Comparison of ENCODE assay signal across 8 cellular contexts in the genomic region with DNA sequence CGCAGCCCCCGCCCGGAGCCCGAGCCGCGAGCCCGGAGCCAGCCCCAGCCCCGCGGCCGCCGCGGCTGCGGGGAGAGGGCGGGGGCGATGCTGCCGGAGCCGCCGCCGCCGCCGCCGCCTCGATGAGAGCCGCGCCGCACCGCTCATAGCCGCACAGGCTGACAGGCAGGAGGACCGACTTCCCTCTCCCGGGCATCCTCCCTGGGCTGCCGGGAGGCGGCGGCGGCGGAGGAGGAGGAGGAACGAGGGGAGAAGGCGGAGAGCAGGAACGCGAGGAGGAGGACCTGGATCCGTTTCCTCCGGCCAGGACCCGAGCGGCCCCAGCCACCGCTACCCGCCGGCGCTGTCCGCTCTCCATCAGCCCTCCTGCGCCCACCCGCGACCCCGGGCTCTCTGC. TPM values are rescaled to one million over a fixed set of nuclear protein-coding genes. Genes with fewer than 3 reads are reported as not detected.
DNase-seq lines count a peak whose midpoint lies in the region; ATAC-seq and TF ChIP-seq lines count a peak whose summit lies in the region.

No MANE protein-coding gene starts in this region.

- H3K27ac Mint-ChIP-seq in activated T-cell treated with anti-CD3 and anti-CD28 coated beads, Interleukin-2, amount 50 U/mL, for 24 hours = no peak overlapping the region
- H3K27ac Mint-ChIP-seq in HFFc6 = no peak overlapping the region

- H3K4me1 ChIP-seq in body of pancreas = peaks cover 24% of the 10 kb centered on the region

- H3K9me3 ChIP-seq in body of pancreas = no peaks in the 10 kb centered on the region

- ATAC-seq in body of pancreas = peak; percentile 20

- H3K4me3 ChIP-seq in body of pancreas = peak overlapping the region in 1 of 2 donors; percentile 39

- peaks cover 28% of the 10 kb centered on the region for H3K4me1 Mint-ChIP-seq in activated T-cell treated with anti-CD3 and anti-CD28 coated beads, Interleukin-2, amount 50 U/mL, for 24 hours (ENCODE audit: low read depth)
- peaks cover 28% of the 10 kb centered on the region for H3K4me1 Mint-ChIP-seq in HFFc6 (ENCODE audit: low read depth)

- intact Hi-C loops in body of pancreas (cut with DNase I) = no loop called here

- H3K27me3 Mint-ChIP-seq in activated T-cell treated with anti-CD3 and anti-CD28 coated beads, Interleukin-2, amount 50 U/mL, for 24 hours = peaks cover 71% of the 10 kb centered on the region
- peaks cover 4% of the 10 kb centered on the region for H3K27me3 Mint-ChIP-seq in HFFc6 (ENCODE audit: insufficient read depth)

- peaks cover 0 to 16% of the 10 kb centered on the region in 2 donors for H3K27me3 ChIP-seq in body of pancreas

- no peak for TF ChIP-seq POLR2A in body of pancreas (IDR thresholded peaks at IDR 0.05)

- no peaks in the 10 kb centered on the region for H3K36me3 Mint-ChIP-seq in activated T-cell treated with anti-CD3 and anti-CD28 coated beads, Interleukin-2, amount 50 U/mL, for 24 hours (ENCODE audit: low read depth)
- H3K36me3 Mint-ChIP-seq in HFFc6 (ENCODE audit: low read depth) = no peaks in the 10 kb centered on the region

- 1% methylated on average over 24 of the region's 52 CpGs; no CpG with 5 or more reads in 1 of the 2 donors for WGBS in body of pancreas, 2 donors

- DNase-seq in activated T-cell treated with anti-CD3 and anti-CD28 coated beads, Interleukin-2, amount 50 U/mL, for 24 hours = no peak
- no peak for DNase-seq in activated T-cell treated with anti-CD3 and anti-CD28 coated beads, Interleukin-2, amount 50 U/mL, for 1 hour
- peak; percentile 52 for DNase-seq in HFFc6
- peak; percentile 15 for DNase-seq in NCI-H146 treated with DMSO at 0.1 percent for 48 hours (lab: John Stamatoyannopoulos, UW; ENCODE audit: unreplicated experiment)
- DNase-seq in body of pancreas = peak; percentile 23 to 33 (median 28)
- DNase-seq in islet precursor cell = peak; percentile 68
- peak; percentile 46 for DNase-seq in stimulated activated CD8-positive, alpha-beta memory T cell treated with anti-CD3 and anti-CD28 coated beads, Interleukin-4, amount 100 ng/mL, for 48 hours
- DNase-seq in OCI-M1 (lab: John Stamatoyannopoulos, UW) = no peak

- no peaks in the 10 kb centered on the region for H3K9me3 Mint-ChIP-seq in activated T-cell treated with anti-CD3 and anti-CD28 coated beads, Interleukin-2, amount 50 U/mL, for 24 hours
- no peaks in the 10 kb centered on the region for H3K9me3 Mint-ChIP-seq in HFFc6

- peak overlapping the region; percentile 36 for H3K4me3 Mint-ChIP-seq in activated T-cell treated with anti-CD3 and anti-CD28 coated beads, Interleukin-2, amount 50 U/mL, for 24 hours
- peak overlapping the region; percentile 36; the same call in 1 of the 2 replicates for H3K4me3 Mint-ChIP-seq in HFFc6

- H3K27ac ChIP-seq in body of pancreas = peak overlapping the region in 3 of 4 donors; percentile 25 to 51 (median 39)

- no peaks in the 10 kb centered on the region for H3K36me3 ChIP-seq in body of pancreas (replicated peaks in 1 of 2; ENCODE audit: insufficient read depth in 1 of 2, low read depth in 2 of 2)

- no peak for TF ChIP-seq CTCF in HFFc6 (IDR thresholded peaks at IDR 0.05)
- no peak for TF ChIP-seq CTCF in body of pancreas (IDR thresholded peaks at IDR 0.05)

RNA-seq across cellular contexts. Expression of a gene that starts 0.4 kb away (rescaled TPM):
- total RNA-seq in HFFc6 (2021; fragmentation: NEBNext Ultra II Directional; extraction: Animal tissue kit (Norgen Biotek cat#: 25700)) = 1 to 10 TPM; 7.4 to 9.7 (median 8.6) TPM
- total RNA-seq in body of pancreas = 1 to 10 TPM; 4.0 to 4.4 TPM

Comparison
In these comparisons a context has a peak if more than half of its experiments do, and no peak if none do; other contexts are left out.
1. DNase-seq: peak in HFFc6 (single experiment), NCI-H146 treated with DMSO at 0.1 percent for 48 hours (single experiment), body of pancreas (4 of 4), islet precursor cell (single experiment) and stimulated activated CD8-positive, alpha-beta memory T cell treated with anti-CD3 and anti-CD28 coated beads, Interleukin-4, amount 100 ng/mL, for 48 hours (single experiment); none in activated T-cell treated with anti-CD3 and anti-CD28 coated beads, Interleukin-2, amount 50 U/mL, for 24 hours (single experiment), activated T-cell treated with anti-CD3 and anti-CD28 coated beads, Interleukin-2, amount 50 U/mL, for 1 hour (single experiment) and OCI-M1 (single experiment).